Comparison of ENCODE assay signal across 11 cellular contexts in genomic region chr15:75902129-75902557, GRCh38. TPM values are rescaled to one million over a fixed set of nuclear protein-coding genes. Genes with fewer than 3 reads are reported as not detected.
A peak's percentile ranks its signal among the peaks of the same experiment; 100 is the strongest.
DNase-seq lines count a peak whose midpoint lies in the region; ATAC-seq and TF ChIP-seq lines count a peak whose summit lies in the region.
"Had no signal": no experiment of that assay in that cellular context is flagged by ENCODE, and none has a peak within 500 bp of the region (broad histone marks: within the 10 kb centered on the region; RNA-seq: fewer than 3 reads in every experiment).

No MANE protein-coding gene starts in this region.

- peak overlapping the region; percentile 40 for H3K4me3 Mint-ChIP-seq in activated CD4-positive, alpha-beta T cell treated with anti-CD3 and anti-CD28 coated beads for 36 hours
- peak overlapping the region; percentile 63 for H3K4me3 Mint-ChIP-seq in osteocyte (ENCODE audit: unreplicated experiment)

- H3K27ac Mint-ChIP-seq in activated CD4-positive, alpha-beta T cell treated with anti-CD3 and anti-CD28 coated beads for 36 hours, result peak overlapping the region; percentile 51
- peak overlapping the region; percentile 76 for H3K27ac Mint-ChIP-seq in osteocyte (ENCODE audit: unreplicated experiment)

- POLR2A ChIA-PET in activated CD4-positive, alpha-beta T cell treated with anti-CD3 and anti-CD28 coated beads for 36 hours (lab: Charles Lee), result no interaction called here

- H3K4me3 ChIP-seq in endocrine pancreas (ENCODE audit: control insufficient read depth, insufficient read depth, low read length), result no peak overlapping the region

- H3K4me1 ChIP-seq in endocrine pancreas (ENCODE audit: control insufficient read depth, insufficient read depth, low read length), result peaks cover 4% of the 10 kb centered on the region

- no peaks in the 10 kb centered on the region for H3K9me3 ChIP-seq in endocrine pancreas (ENCODE audit: control insufficient read depth, low read length)
- H3K9me3 ChIP-seq: esophagus muscularis mucosa had no signal

- no peaks in the 10 kb centered on the region for H3K9me3 Mint-ChIP-seq in activated CD4-positive, alpha-beta T cell treated with anti-CD3 and anti-CD28 coated beads for 36 hours (ENCODE audit: low read depth)
- no peaks in the 10 kb centered on the region for H3K9me3 Mint-ChIP-seq in osteocyte (ENCODE audit: unreplicated experiment)

- H3K36me3 ChIP-seq in endocrine pancreas (ENCODE audit: control insufficient read depth, insufficient read depth, low read length), result no peaks in the 10 kb centered on the region

- no peaks in the 10 kb centered on the region for H3K27me3 Mint-ChIP-seq in activated CD4-positive, alpha-beta T cell treated with anti-CD3 and anti-CD28 coated beads for 36 hours
- H3K27me3 Mint-ChIP-seq in osteocyte (ENCODE audit: unreplicated experiment), result no peaks in the 10 kb centered on the region

- CTCF ChIA-PET in activated CD4-positive, alpha-beta T cell treated with anti-CD3 and anti-CD28 coated beads for 36 hours (lab: Charles Lee), result interaction anchor here (0.7 to 1.8 kb wide), 3 partner anchors 12 to 160 kb away, joined by 3 to 6 read pairs (median 4); no protein-coding TSS in a partner anchor

- H3K4me1 Mint-ChIP-seq in activated CD4-positive, alpha-beta T cell treated with anti-CD3 and anti-CD28 coated beads for 36 hours, result peaks cover 40% of the 10 kb centered on the region
- H3K4me1 Mint-ChIP-seq in osteocyte (ENCODE audit: unreplicated experiment), result peaks cover 35% of the 10 kb centered on the region

- no peak for ATAC-seq in activated CD4-positive, alpha-beta T cell treated with anti-CD3 and anti-CD28 coated beads for 36 hours
- no peak for ATAC-seq in GM21619 (IDR thresholded peaks at IDR 0.05; ENCODE audit: unreplicated experiment)
- no peak for ATAC-seq in HG02885 (IDR thresholded peaks at IDR 0.05; ENCODE audit: poor library complexity, unreplicated experiment)

- intact Hi-C loops in activated CD4-positive, alpha-beta T cell treated with anti-CD3 and anti-CD28 coated beads for 36 hours (cut with DNase I, micrococcal nuclease), result loop anchor here in 1 of 2 experiments (5.0 kb wide), 4 partner anchors 145 to 1285 kb away; partner anchors contain the start of genes C15orf39, CLK3 and SNUPN

- no peak for DNase-seq in activated CD4-positive, alpha-beta T cell treated with anti-CD3 and anti-CD28 coated beads for 36 hours
- no peak for DNase-seq in activated CD4-positive, alpha-beta T cell treated with anti-CD3 and anti-CD28 coated beads for 4 hours
- DNase-seq in NCI-H524 (lab: John Stamatoyannopoulos, UW), result peak; percentile 91 to 96
- DNase-seq in osteocyte (ENCODE audit: extremely low spot score, unreplicated experiment), result no peak
- DNase-seq in anterior cingulate cortex (lab: John Stamatoyannopoulos, UW), result no peak
- DNase-seq: RPMI8226 had no signal

- peaks cover 20% of the 10 kb centered on the region for H3K36me3 Mint-ChIP-seq in activated CD4-positive, alpha-beta T cell treated with anti-CD3 and anti-CD28 coated beads for 36 hours (ENCODE audit: low read depth)
- peaks cover 19% of the 10 kb centered on the region for H3K36me3 Mint-ChIP-seq in osteocyte (ENCODE audit: unreplicated experiment)

- no peaks in the 10 kb centered on the region for H3K27me3 ChIP-seq in endocrine pancreas (ENCODE audit: control insufficient read depth, insufficient read depth, low read length)
- H3K27me3 ChIP-seq: esophagus muscularis mucosa had no signal

- H3K9ac ChIP-seq in endocrine pancreas (ENCODE audit: control insufficient read depth, insufficient read depth, low read length), result peak overlapping the region; percentile 19
- H3K9ac ChIP-seq: KMS-11 had no signal

- no peak for TF ChIP-seq CTCF in osteocyte (IDR thresholded peaks at IDR 0.05)

RNA-seq across cellular contexts. Expression of gene FBXO22, which starts 1.5 kb away (rescaled TPM):
- total RNA-seq in activated CD4-positive, alpha-beta T cell treated with anti-CD3 and anti-CD28 coated beads for 36 hours, result 10 to 100 TPM; 51.4 to 59.2 TPM
- total RNA-seq in osteocyte, result 32.7 and 33.9 TPM in 2 replicates

RNA-seq across cellular contexts. Expression of gene UBE2Q2, which starts 58.9 kb away (rescaled TPM):
- total RNA-seq in activated CD4-positive, alpha-beta T cell treated with anti-CD3 and anti-CD28 coated beads for 36 hours, result 10 to 100 TPM; 14.9 to 15.1 TPM
- 42.4 and 43.2 TPM in 2 replicates for total RNA-seq in osteocyte

Comparison
In these comparisons a context has a peak if more than half of its experiments do, and no peak if none do; other contexts are left out.
1. DNase-seq: peak in NCI-H524 (2 of 2); none in activated CD4-positive, alpha-beta T cell treated with anti-CD3 and anti-CD28 coated beads for 36 hours (single experiment), activated CD4-positive, alpha-beta T cell treated with anti-CD3 and anti-CD28 coated beads for 4 hours (0 of 2), osteocyte (single experiment) and anterior cingulate cortex (0 of 58).